Comparison of ENCODE assay signal across 25 cellular contexts in genomic region chr10:14181197-14181936, GRCh38.
"Had no signal": no experiment of that assay in that cellular context is flagged by ENCODE, and none has a peak within 500 bp of the region (broad histone marks: within the 10 kb centered on the region; RNA-seq: fewer than 3 reads in every experiment).

No MANE protein-coding gene starts in this region.

- H3K36me3 ChIP-seq: esophagus squamous epithelium, gastroesophageal sphincter, neutrophil, ovary, prostate gland, right atrium auricular region, thyroid gland, upper lobe of right lung had no signal

- H3K4me1 ChIP-seq: gastroesophageal sphincter, prostate gland, right atrium auricular region, thyroid gland, upper lobe of right lung had no signal

- DNase-seq: activated CD4-positive, alpha-beta T cell treated with anti-CD3 and anti-CD28 coated beads, Interleukin-2, amount 50 U/mL, for 1 hour; activated CD4-positive, CD25-positive, alpha-beta regulatory T cell treated with anti-CD3 and anti-CD28 coated beads, Interleukin-2, amount 50 U/mL, for 72 hours; activated CD8-positive, alpha-beta T cell treated with anti-CD3 and anti-CD28 coated beads, Interleukin-2, amount 10 ng/mL, durations not matched to agents 7 days and 5 days; activated gamma-delta T cell; activated naive CD4-positive, alpha-beta T cell treated with anti-CD3 and anti-CD28 coated beads, Interleukin-2, amount 50 U/mL, for 16 hours; activated naive CD8-positive, alpha-beta T cell treated with anti-CD3 and anti-CD28 coated beads, Interleukin-2, amount 50 U/mL, for 24 hours; anterior cingulate cortex; effector CD8-positive, alpha-beta T cell; esophagus squamous epithelium; head of caudate nucleus; left ventricle myocardium superior; mammary epithelial cell; midbrain; ovary; stimulated activated CD4-positive, alpha-beta T cell treated with anti-CD3 and anti-CD28 coated beads, Interleukin-4, amount 100 ng/mL, for 24 hours; substantia nigra; T-helper 9 cell; thyroid gland; upper lobe of right lung had no signal

- ATAC-seq: activated CD8-positive, alpha-beta T cell treated with anti-CD3 and anti-CD28 coated beads, Interleukin-2, amount 10 ng/mL, durations not matched to agents 7 days and 5 days; activated naive CD8-positive, alpha-beta T cell treated with anti-CD3 and anti-CD28 coated beads, Interleukin-2, amount 50 U/mL, for 24 hours; gastroesophageal sphincter; left ventricle myocardium superior; natural killer cell treated with Interleukin-12 subunit alpha and Interleukin-12 subunit beta and Interleukin-15 and Interleukin-18, amount 100 ng/mL, for 72 hours; upper lobe of right lung had no signal

- H3K9me3 ChIP-seq: esophagus squamous epithelium, gastroesophageal sphincter, neutrophil, ovary, prostate gland, right atrium auricular region, thyroid gland, upper lobe of right lung had no signal

- H3K4me3 ChIP-seq: esophagus squamous epithelium, gastroesophageal sphincter, ovary, prostate gland, right atrium auricular region, thyroid gland, upper lobe of right lung had no signal

- H3K27me3 ChIP-seq: ovary, right atrium auricular region, thyroid gland had no signal

- H3K27ac ChIP-seq: esophagus squamous epithelium, gastroesophageal sphincter, neutrophil, ovary, prostate gland, right atrium auricular region, thyroid gland, upper lobe of right lung, VCaP had no signal
